In genomic region chr9:125262217-125262991, GRCh38 we compare ENCODE assay signal across 8 cellular contexts. TPM values are rescaled to one million over a fixed set of nuclear protein-coding genes. Genes with fewer than 3 reads are reported as not detected.
DNase-seq lines count a peak whose midpoint lies in the region; ATAC-seq and FAIRE-seq lines count a peak whose summit lies in the region.

No MANE protein-coding gene starts in this region.

- H3K4me3 Mint-ChIP-seq in activated CD4-positive, alpha-beta memory T cell treated with anti-CD3 and anti-CD28 coated beads for 36 hours: peak overlapping the region; percentile 99

- POLR2A ChIA-PET in activated CD4-positive, alpha-beta memory T cell treated with anti-CD3 and anti-CD28 coated beads for 36 hours (lab: Charles Lee): interaction anchor here (0.9 to 5.4 kb wide), 2 partner anchors 20 to 26 kb away, joined by 4 to 66 read pairs; partner anchors contain the start of gene HSPA5

- ATAC-seq in GM18858 (IDR thresholded peaks at IDR 0.05; ENCODE audit: unreplicated experiment): peak; percentile 14
- peak; percentile 32 for ATAC-seq in HG03439 (IDR thresholded peaks at IDR 0.05; ENCODE audit: unreplicated experiment)

- H3K4me1 Mint-ChIP-seq in activated CD4-positive, alpha-beta memory T cell treated with anti-CD3 and anti-CD28 coated beads for 36 hours (ENCODE audit: low read depth): peaks cover 45% of the 10 kb centered on the region

- intact Hi-C loops in activated CD4-positive, alpha-beta memory T cell treated with anti-CD3 and anti-CD28 coated beads for 36 hours (cut with micrococcal nuclease): loop anchor here (2.0 to 5.0 kb wide), 2 partner anchors 70 to 74 kb away; partner anchors contain the start of gene PPP6C

- no peaks in the 10 kb centered on the region for H3K27me3 Mint-ChIP-seq in activated CD4-positive, alpha-beta memory T cell treated with anti-CD3 and anti-CD28 coated beads for 36 hours

- H3K36me3 Mint-ChIP-seq in activated CD4-positive, alpha-beta memory T cell treated with anti-CD3 and anti-CD28 coated beads for 36 hours: peaks cover 16% of the 10 kb centered on the region

- H3K9me3 Mint-ChIP-seq in activated CD4-positive, alpha-beta memory T cell treated with anti-CD3 and anti-CD28 coated beads for 36 hours: no peaks in the 10 kb centered on the region

- H3K27me3 ChIP-seq in small intestine (ENCODE audit: control insufficient read depth in 2 of 2, insufficient read depth in 2 of 2, low read length in 2 of 2): no peaks in the 10 kb centered on the region

- H3K27ac ChIP-seq in small intestine (ENCODE audit: low read depth in 1 of 2, low read length in 1 of 2): peak overlapping the region; percentile 9 to 95

- H3K27ac Mint-ChIP-seq in activated CD4-positive, alpha-beta memory T cell treated with anti-CD3 and anti-CD28 coated beads for 36 hours: peak overlapping the region; percentile 86

- no peaks in the 10 kb centered on the region for H3K9me3 ChIP-seq in small intestine (ENCODE audit: control insufficient read depth, low read depth)

- H3K4me1 ChIP-seq in small intestine (ENCODE audit: control insufficient read depth in 2 of 2, insufficient read depth in 1 of 2, low read depth in 1 of 2, low read length in 1 of 2): peaks cover 0 to 4% of the 10 kb centered on the region in 2 donors

- CTCF ChIA-PET in activated CD4-positive, alpha-beta memory T cell treated with anti-CD3 and anti-CD28 coated beads for 36 hours (lab: Charles Lee): interaction anchor here (0.6 to 2.6 kb wide), 3 partner anchors 21 to 394 kb away, joined by 3 to 17 read pairs (median 3); partner anchors contain the start of gene HSPA5

- DNase-seq in Ammon's horn (ENCODE audit: low spot score) (peak; percentile 23), hepatic stellate cell (ENCODE audit: low spot score) (peak; percentile 38), small intestine (no peak), HTR-8/SVneo (ENCODE audit: insufficient read length, low spot score) (no peak), NCI-H2107 treated with DMSO at 0.1 percent for 48 hours (lab: John Stamatoyannopoulos, UW; ENCODE audit: unreplicated experiment) (no peak)
- peak; percentile 45 for DNase-seq in activated CD4-positive, alpha-beta memory T cell treated with anti-CD3 and anti-CD28 coated beads for 36 hours

- H3K36me3 ChIP-seq in small intestine (ENCODE audit: control insufficient read depth in 2 of 2, insufficient read depth in 2 of 2, low read length in 2 of 2): no peaks in the 10 kb centered on the region

- WGBS in small intestine, 3 donors: 7 to 12% (median 7%) methylated on average over 17 of the region's 17 CpGs

- peak overlapping the region; percentile 86 to 92 for H3K4me3 ChIP-seq in small intestine (ENCODE audit: low read depth in 1 of 2, low read length in 2 of 2)

- FAIRE-seq in small intestine (lab: Jason Lieb, UNC) (no peak), HTR-8/SVneo (lab: Jason Lieb, UNC) (no peak)

RNA-seq across cellular contexts. Expression of gene GAPVD1, which starts 0.8 kb away (rescaled TPM):
- 10 to 100 TPM; 42.2 to 46.8 TPM for total RNA-seq in activated CD4-positive, alpha-beta memory T cell treated with anti-CD3 and anti-CD28 coated beads for 36 hours
- 1 to 10 TPM; 4.6 to 7.7 (median 6.5) TPM for polyA plus RNA-seq in small intestine

RNA-seq across cellular contexts. Expression of gene HSPA5, which starts 21.3 kb away (rescaled TPM):
- total RNA-seq in activated CD4-positive, alpha-beta memory T cell treated with anti-CD3 and anti-CD28 coated beads for 36 hours: 100 to 1,000 TPM; 169 to 170 TPM
- polyA plus RNA-seq in small intestine: 100 to 1,000 TPM in 1 of 3 donors, 10 to 100 TPM in 2; 35.8 to 209 (median 67.6) TPM

Comparison
In these comparisons a context has a peak if more than half of its experiments do, and no peak if none do; other contexts are left out.
1. DNase-seq: peak in Ammon's horn (single experiment), activated CD4-positive, alpha-beta memory T cell treated with anti-CD3 and anti-CD28 coated beads for 36 hours (single experiment) and hepatic stellate cell (single experiment); none in small intestine (single experiment), HTR-8/SVneo (single experiment) and NCI-H2107 treated with DMSO at 0.1 percent for 48 hours (single experiment).